Comparison of ENCODE assay signal across 20 cellular contexts in the genomic region with DNA sequence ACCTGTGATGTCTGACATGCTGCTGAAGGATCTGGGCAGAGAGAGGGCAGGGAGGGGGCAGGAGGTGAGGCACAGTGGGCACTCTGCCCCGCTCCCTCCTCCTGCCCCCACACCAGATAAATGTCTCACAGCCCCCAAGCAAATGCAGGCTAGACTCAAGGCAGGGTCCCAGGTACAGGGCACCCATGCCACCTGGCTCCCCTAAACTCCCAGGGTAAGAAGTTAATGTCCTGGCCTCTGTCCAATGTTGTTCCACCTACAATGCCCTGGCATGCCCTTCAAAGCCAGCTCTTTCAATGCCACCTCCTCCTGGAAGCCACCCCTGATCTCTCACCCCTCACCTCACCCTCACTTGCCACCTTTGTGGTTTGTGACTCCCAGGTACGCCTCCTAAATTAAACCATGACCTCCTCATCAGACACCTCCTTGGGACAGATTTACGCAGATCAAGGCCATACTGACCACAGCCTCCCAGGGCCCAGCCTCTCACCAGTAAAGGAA. TPM values are rescaled to one million over a fixed set of nuclear protein-coding genes. Genes with fewer than 3 reads are reported as not detected.
DNase-seq lines count a peak whose midpoint lies in the region; ATAC-seq, FAIRE-seq and TF ChIP-seq lines count a peak whose summit lies in the region.
"Had no signal": no experiment of that assay in that cellular context is flagged by ENCODE, and none has a peak within 500 bp of the region (broad histone marks: within the 10 kb centered on the region; RNA-seq: fewer than 3 reads in every experiment).

No MANE protein-coding gene starts in this region.

- no peak for ATAC-seq in GM18861 (IDR thresholded peaks at IDR 0.05; ENCODE audit: unreplicated experiment)
- ATAC-seq: activated CD8-positive, alpha-beta memory T cell treated with anti-CD3 and anti-CD28 coated beads, Interleukin-2, amount 10 ng/mL, durations not matched to agents 7 days and 5 days had no signal

- intact Hi-C loops in stomach (cut with DNase I; ENCODE audit: low total_unique reads) (no loop called here), posterior vena cava (cut with DNase I) (no loop called here)

- no peak overlapping the region for H3K4me3 Mint-ChIP-seq in chondrocyte (ENCODE audit: unreplicated experiment)
- H3K4me3 Mint-ChIP-seq: activated CD8-positive, alpha-beta memory T cell treated with anti-CD3 and anti-CD28 coated beads, Interleukin-2, amount 10 ng/mL, durations not matched to agents 7 days and 5 days; brain; H9; memory B cell had no signal

- TF ChIP-seq CTCF in HEK293 (tag by site-specific recombination; IDR thresholded peaks at IDR 0.05) = no peak
- TF ChIP-seq CTCF in chondrocyte (IDR thresholded peaks at IDR 0.05) = no peak
- no peak for TF ChIP-seq CTCF in stomach (IDR thresholded peaks at IDR 0.05)

- no peak overlapping the region for H3K23ac ChIP-seq in mesenchymal stem cell (ENCODE audit: low read length in 2 of 2)

- no peak overlapping the region for H4K91ac ChIP-seq in mesenchymal stem cell (ENCODE audit: low read length)

- POLR2A ChIA-PET in HEK293 (lab: Yijun Ruan, JAX) = no interaction called here

- peaks cover 34% of the 10 kb centered on the region for H3K79me1 ChIP-seq in mesenchymal stem cell (replicated peaks; ENCODE audit: low read length, poor library complexity, severe bottlenecking)

- H3K36me3 Mint-ChIP-seq in chondrocyte (ENCODE audit: low read depth) = peaks cover 10% of the 10 kb centered on the region
- H3K36me3 Mint-ChIP-seq: activated CD8-positive, alpha-beta memory T cell treated with anti-CD3 and anti-CD28 coated beads, Interleukin-2, amount 10 ng/mL, durations not matched to agents 7 days and 5 days; memory B cell had no signal

- H2BK5ac ChIP-seq in mesenchymal stem cell (ENCODE audit: low read depth, low read length, poor library complexity, severe bottlenecking) = no peak overlapping the region

- CTCF ChIA-PET in HEK293 (lab: Yijun Ruan, JAX) = interaction anchor here (1.2 kb wide), 1 partner anchor 8 kb away, joined by 3 read pairs; no protein-coding TSS in a partner anchor

- no peaks in the 10 kb centered on the region for H3K27me3 ChIP-seq in mesenchymal stem cell (ENCODE audit: control insufficient read depth in 1 of 2, insufficient read depth in 1 of 2, low read length in 2 of 2)
- peaks cover 0 to 32% (median 0%) of the 10 kb centered on the region in 3 donors for H3K27me3 ChIP-seq in stomach

- peak overlapping the region in 1 of 2 experiments; percentile 49 for H3K18ac ChIP-seq in mesenchymal stem cell (ENCODE audit: low read depth in 1 of 2, low read length in 2 of 2)

- no peak for TF ChIP-seq EP300 in stomach (IDR thresholded peaks at IDR 0.05)

- no peaks in the 10 kb centered on the region for H3K27me3 Mint-ChIP-seq in chondrocyte (ENCODE audit: low read depth)

- H2AFZ ChIP-seq in mesenchymal stem cell (ENCODE audit: low read depth, low read length) = no peak overlapping the region

- no peak overlapping the region for H3K4me2 ChIP-seq in mesenchymal stem cell (ENCODE audit: low read length, poor library complexity, severe bottlenecking)

- peaks cover 7 to 90% of the 10 kb centered on the region in 2 experiments; a peak in 2 of 3 replicates for H3K36me3 ChIP-seq in HEK293 (ENCODE audit: control insufficient read depth in 2 of 2, insufficient read depth in 1 of 2, low read length in 2 of 2)
- peaks cover 84 to 85% of the 10 kb centered on the region in 2 experiments for H3K36me3 ChIP-seq in mesenchymal stem cell (ENCODE audit: control insufficient read depth in 1 of 2, insufficient read depth in 2 of 2, low read depth in 1 of 2, low read length in 2 of 2)
- peaks cover 5 to 27% (median 23%) of the 10 kb centered on the region in 4 donors for H3K36me3 ChIP-seq in stomach
- H3K36me3 ChIP-seq: thoracic aorta had no signal

- H4K8ac ChIP-seq in mesenchymal stem cell (ENCODE audit: low read length) = no peak overlapping the region

- H3K27ac Mint-ChIP-seq in chondrocyte (ENCODE audit: unreplicated experiment) = peak overlapping the region; percentile 42
- H3K27ac Mint-ChIP-seq: activated CD8-positive, alpha-beta memory T cell treated with anti-CD3 and anti-CD28 coated beads, Interleukin-2, amount 10 ng/mL, durations not matched to agents 7 days and 5 days; memory B cell had no signal

- WGBS in mesenchymal stem cell = 99% methylated on average over 3 of the region's 3 CpGs
- whole genome bisulfite sequencing in stomach, 5 donors = 70 to 88% (median 78%) methylated on average over 2 to 3 of the region's 3 CpGs

- H2BK12ac ChIP-seq in mesenchymal stem cell (ENCODE audit: low read length in 2 of 2) = no peak overlapping the region

- H3K9ac ChIP-seq in mesenchymal stem cell (ENCODE audit: low read length) = no peak overlapping the region

- H2BK15ac ChIP-seq in mesenchymal stem cell (ENCODE audit: low read depth, poor library complexity, severe bottlenecking) = no peak overlapping the region

- H3K9me3 Mint-ChIP-seq in chondrocyte (ENCODE audit: low read depth) = no peaks in the 10 kb centered on the region
- H3K9me3 Mint-ChIP-seq: H9, memory B cell had no signal

- no peaks in the 10 kb centered on the region for H3K4me1 ChIP-seq in HEK293 (ENCODE audit: control insufficient read depth, insufficient read depth, low read length)
- peaks cover 57% of the 10 kb centered on the region for H3K4me1 ChIP-seq in mesenchymal stem cell (ENCODE audit: control insufficient read depth, insufficient read depth, low read depth, low read length)
- peaks cover 62 to 69% (median 66%) of the 10 kb centered on the region in 4 donors for H3K4me1 ChIP-seq in stomach

- peaks cover 45% of the 10 kb centered on the region for H3K4me1 Mint-ChIP-seq in chondrocyte (ENCODE audit: low read depth)

- no peak for FAIRE-seq in GM12892 (lab: Jason Lieb, UNC)

- TF ChIP-seq POLR2A in stomach (IDR thresholded peaks at IDR 0.05) (no peak), GM12892 (IDR thresholded peaks at IDR 0.05; ENCODE audit: low read depth, low read length) (no peak)

- H2AK5ac ChIP-seq in mesenchymal stem cell (ENCODE audit: low read length, severe bottlenecking) = peak overlapping the region; percentile 75

- H3K27ac ChIP-seq in HEK293 (ENCODE audit: extremely low read depth, low read depth, low read length) = no peak overlapping the region
- peak overlapping the region; percentile 1 for H3K27ac ChIP-seq in mesenchymal stem cell (ENCODE audit: low read length, poor library complexity, severe bottlenecking)
- H3K27ac ChIP-seq in stomach = peak overlapping the region; percentile 85 to 95 (median 88)
- H3K27ac ChIP-seq: thoracic aorta had no signal

- DNase-seq in chondrocyte (ENCODE audit: low spot score) (no peak), mesenchymal stem cell (no peak), stomach (no peak), GM12892 (ENCODE audit: insufficient read length) (no peak), NCI-H1417 (lab: John Stamatoyannopoulos, UW) (no peak), posterior vena cava (ENCODE audit: low spot score) (no peak)
- DNase-seq: activated CD4-positive, CD25-positive, alpha-beta regulatory T cell; activated CD8-positive, alpha-beta memory T cell treated with anti-CD3 and anti-CD28 coated beads, Interleukin-2, amount 10 ng/mL, durations not matched to agents 7 days and 5 days; activated gamma-delta T cell treated with Interleukin-2 at 50 U/mL for 16 hours; H9; NCI-H2029 treated with DMSO at 0.1 percent for 48 hours; NCI-H69; occipital lobe had no signal

- H3K14ac ChIP-seq in mesenchymal stem cell (ENCODE audit: low read length in 2 of 2) = no peak overlapping the region

- H3K4me3 ChIP-seq in HEK293 (ENCODE audit: low read depth, low read length) (no peak overlapping the region), mesenchymal stem cell (ENCODE audit: insufficient read depth in 1 of 2, low read depth in 1 of 2, low read length in 2 of 2) (no peak overlapping the region), stomach (no peak overlapping the region)
- H3K4me3 ChIP-seq: thoracic aorta had no signal

- no peak overlapping the region for H2BK120ac ChIP-seq in mesenchymal stem cell (ENCODE audit: low read depth, low read length)

- no peak overlapping the region for H3K4ac ChIP-seq in mesenchymal stem cell (ENCODE audit: low read depth in 1 of 2, low read length in 2 of 2)

- H3K9me3 ChIP-seq in HEK293 (ENCODE audit: control insufficient read depth, insufficient read depth, low read depth, low read length) (no peaks in the 10 kb centered on the region), mesenchymal stem cell (ENCODE audit: control insufficient read depth, low read length) (no peaks in the 10 kb centered on the region), stomach (no peaks in the 10 kb centered on the region)
- H3K9me3 ChIP-seq: thoracic aorta had no signal

TF ChIP-seq in HEK293, 187 proteins besides CTCF, POLR2A, EP300 and RAD21 (continues in another document):
- TF ChIP-seq ZNF248 (tag by site-specific recombination; IDR thresholded peaks at IDR 0.05) (no peak), ZNF324 (tag by site-specific recombination; IDR thresholded peaks at IDR 0.05) (no peak), ZNF239 (tag by site-specific recombination; IDR thresholded peaks at IDR 0.05) (no peak)

RNA-seq across cellular contexts. Expression of gene CARD10, which starts 16.0 kb away (rescaled TPM):
- 7.0 to 14.2 TPM (median 13.5 TPM) in 3 replicates for total RNA-seq in chondrocyte
- 3.1 TPM for polyA plus RNA-seq in mesenchymal stem cell (2013, experiment 1 of 2)
- polyA plus RNA-seq in mesenchymal stem cell (2013, experiment 2 of 2) = 3.2 TPM
- 100 to 1,000 TPM in 1 of 5 donors, 10 to 100 TPM in 2, 1 to 10 TPM in 2; 5.5 to 120 (median 28.4) TPM for total RNA-seq in stomach
- 10 to 100 TPM; 11.3 to 17.8 (median 13.6) TPM for polyA plus RNA-seq in stomach
- polyA plus RNA-seq in GM12892 (2012; ENCODE audit: missing spikeins) = not detected
- 10 to 100 TPM in 1 of 2 donors, 1 to 10 TPM in 1; 7.8 to 12.8 TPM for total RNA-seq in posterior vena cava
- total RNA-seq: T-helper 1 cell treated with Interleukin-12 subunit alpha and Interleukin-12 subunit beta and Interleukin-4 antibody, amounts not matched to agents 30 ng/mL and 1 ng/mL, for 36 hours had no signal

RNA-seq across cellular contexts. Expression of gene MFNG, which starts 17.0 kb away (rescaled TPM):
- 1.1 to 2.1 TPM (median 1.2 TPM) in 3 replicates for total RNA-seq in chondrocyte
- 0.06 TPM for polyA plus RNA-seq in mesenchymal stem cell (2013, experiment 1 of 2)
- polyA plus RNA-seq in mesenchymal stem cell (2013, experiment 2 of 2) = 0.04 TPM
- total RNA-seq in stomach = 10 to 100 TPM in 3 of 5 donors, 1 to 10 TPM in 2; 1.7 to 86.4 (median 11.2) TPM
- polyA plus RNA-seq in stomach = 10 to 100 TPM in 1 of 3 donors, 1 to 10 TPM in 2; 3.8 to 10.2 (median 6.7) TPM
- 30.7 TPM for polyA plus RNA-seq in GM12892 (2012; ENCODE audit: missing spikeins)
- total RNA-seq in posterior vena cava = 10 to 100 TPM; 21.6 to 23.0 TPM
- polyA plus RNA-seq: BJ had no signal

RNA-seq across cellular contexts. Expression of gene CDC42EP1, which starts 57.0 kb away (rescaled TPM):
- total RNA-seq in chondrocyte (155 to 167 TPM (median 156 TPM) in 3 replicates), stomach (100 to 1,000 TPM in 2 of 5 donors, 10 to 100 TPM in 3; 28.6 to 195 (median 66.3) TPM), posterior vena cava (10 to 100 TPM; 56.2 to 59.3 TPM)
- polyA plus RNA-seq in mesenchymal stem cell (2013, experiment 1 of 2) = 117 TPM
- polyA plus RNA-seq in mesenchymal stem cell (2013, experiment 2 of 2) = 113 TPM
- 100 to 1,000 TPM in 1 of 3 donors, 10 to 100 TPM in 2; 70.2 to 112 (median 90.1) TPM for polyA plus RNA-seq in stomach
- not detected for polyA plus RNA-seq in GM12892 (2012; ENCODE audit: missing spikeins)
